ENCODE assay signal across 14 cellular contexts in genomic region chr11:96329419-96329818, GRCh38. TPM values are rescaled to one million over a fixed set of nuclear protein-coding genes. Genes with fewer than 3 reads are reported as not detected.
DNase-seq lines count a peak whose midpoint lies in the region; ATAC-seq and TF ChIP-seq lines count a peak whose summit lies in the region.
"Had no signal": no experiment of that assay in that cellular context is flagged by ENCODE, and none has a peak within 500 bp of the region (broad histone marks: within the 10 kb centered on the region; RNA-seq: fewer than 3 reads in every experiment).

No MANE protein-coding gene starts in this region.

- peak overlapping the region; percentile 83; the same call in 1 of the 2 replicates for H3K27ac ChIP-seq in IMR-90 (ENCODE audit: insufficient read depth, low read length)
- no peak overlapping the region for H3K27ac ChIP-seq in naive thymus-derived CD4-positive, alpha-beta T cell (ENCODE audit: low read depth, low read length)

- no peaks in the 10 kb centered on the region for H3K27me3 ChIP-seq in IMR-90 (ENCODE audit: control insufficient read depth, insufficient read depth, low read length)
- no peaks in the 10 kb centered on the region for H3K27me3 ChIP-seq in naive thymus-derived CD4-positive, alpha-beta T cell (ENCODE audit: control insufficient read depth in 2 of 2, insufficient read depth in 2 of 2, low read length in 2 of 2)
- H3K27me3 ChIP-seq: spleen had no signal

- no TSS peak for BruUV-seq in IMR-90 (replicated peaks; lab: Mats Ljungman, UMichigan)

- peak overlapping the region; percentile 20 for H3K4me3 Mint-ChIP-seq in activated T-helper 2 cell treated with anti-CD3 and anti-CD28 coated beads, Interferon-gamma antibody, Interleukin-2, Interleukin-4, amounts not matched to agents 10 μg/mL and 5 μg/mL and 100 μg/mL, durations not matched to agents 14 hours and 24 hours and 36 hours (ENCODE audit: low read depth)
- H3K4me3 Mint-ChIP-seq in naive thymus-derived CD4-positive, alpha-beta T cell, result peak overlapping the region in 6 of 10 donors; percentile 7 to 96 (median 46)
- H3K4me3 Mint-ChIP-seq: CD14-positive monocyte, H9, neural crest cell had no signal

- peak overlapping the region in 1 of 2 experiments; percentile 68; a peak in 2 of 4 replicates for H4K8ac ChIP-seq in IMR-90 (ENCODE audit: low read depth in 2 of 2, low read length in 2 of 2)

- H3K4me1 Mint-ChIP-seq in activated T-helper 2 cell treated with anti-CD3 and anti-CD28 coated beads, Interferon-gamma antibody, Interleukin-2, Interleukin-4, amounts not matched to agents 10 μg/mL and 5 μg/mL and 100 μg/mL, durations not matched to agents 14 hours and 24 hours and 36 hours (ENCODE audit: low read depth), result peaks cover 44% of the 10 kb centered on the region
- H3K4me1 Mint-ChIP-seq in naive thymus-derived CD4-positive, alpha-beta T cell, result peaks cover 63 to 99% (median 84%) of the 10 kb centered on the region in 7 donors

- H2AK9ac ChIP-seq in IMR-90 (replicated peaks; ENCODE audit: low read depth, low read length, poor library complexity), result no peak overlapping the region

- peak overlapping the region; percentile 73 for H3K27ac Mint-ChIP-seq in activated T-helper 2 cell treated with anti-CD3 and anti-CD28 coated beads, Interferon-gamma antibody, Interleukin-2, Interleukin-4, amounts not matched to agents 10 μg/mL and 5 μg/mL and 100 μg/mL, durations not matched to agents 14 hours and 24 hours and 36 hours
- peak overlapping the region; percentile 41 to 88 (median 58) for H3K27ac Mint-ChIP-seq in naive thymus-derived CD4-positive, alpha-beta T cell
- H3K27ac Mint-ChIP-seq: CD14-positive monocyte, H9 had no signal

- peak overlapping the region; percentile 67; the same call in 1 of the 2 replicates for H3K23ac ChIP-seq in IMR-90 (ENCODE audit: low read depth, low read length)

- H4K91ac ChIP-seq in IMR-90 (ENCODE audit: insufficient read depth, low read depth, low read length), result 0 out of 2 replicates have a peak overlapping the region, but pooled peaks have one; percentile 33

- peak overlapping the region; percentile 82 for H3K4ac ChIP-seq in IMR-90 (ENCODE audit: low read depth, low read length)

- H2BK120ac ChIP-seq in IMR-90 (ENCODE audit: low read depth, low read length), result peak overlapping the region; percentile 71

- ATAC-seq in IMR-90 (ENCODE audit: low read depth) (no peak; the same call in 1 of the 2 replicates), HG03354 (IDR thresholded peaks at IDR 0.05; ENCODE audit: poor library complexity, severe bottlenecking, unreplicated experiment) (no peak), left cardiac atrium (no peak)
- ATAC-seq in naive thymus-derived CD4-positive, alpha-beta T cell, result no peak

- no peak for TF ChIP-seq POLR2A in IMR-90 (IDR thresholded peaks at IDR 0.05; ENCODE audit: low read depth, low read length)

- peak overlapping the region; percentile 89 for H3K18ac ChIP-seq in IMR-90 (ENCODE audit: low read depth, low read length)

- intact Hi-C loops in IMR-90 (cut with micrococcal nuclease), result no loop called here
- intact Hi-C loops in activated T-helper 2 cell treated with anti-CD3 and anti-CD28 coated beads, Interferon-gamma antibody, Interleukin-2, Interleukin-4, amounts not matched to agents 10 μg/mL and 5 μg/mL and 100 μg/mL, durations not matched to agents 14 hours and 24 hours and 36 hours (cut with micrococcal nuclease), result loop anchor here (1.0 kb wide), 2 partner anchors 9 to 36 kb away; no protein-coding TSS in a partner anchor
- intact Hi-C loops in naive thymus-derived CD4-positive, alpha-beta T cell (cut with micrococcal nuclease), result no loop called here
- intact Hi-C loops in left cardiac atrium (cut with DNase I), result no loop called here

- H3K79me1 ChIP-seq in IMR-90 (ENCODE audit: low read depth in 1 of 2, low read length in 2 of 2), result peaks cover 24 to 71% of the 10 kb centered on the region in 2 experiments; a peak in 3 of 4 replicates

- H2BK5ac ChIP-seq in IMR-90 (ENCODE audit: low read depth, low read length, poor library complexity, severe bottlenecking), result peak overlapping the region; percentile 85

- H3K27me3 Mint-ChIP-seq in activated T-helper 2 cell treated with anti-CD3 and anti-CD28 coated beads, Interferon-gamma antibody, Interleukin-2, Interleukin-4, amounts not matched to agents 10 μg/mL and 5 μg/mL and 100 μg/mL, durations not matched to agents 14 hours and 24 hours and 36 hours (ENCODE audit: low read depth), result no peaks in the 10 kb centered on the region
- H3K27me3 Mint-ChIP-seq in naive thymus-derived CD4-positive, alpha-beta T cell, result no peaks in the 10 kb centered on the region

- H3K9ac ChIP-seq in IMR-90 (ENCODE audit: low read depth, low read length), result no peak overlapping the region

- dilution Hi-C loops in IMR-90 (cut with HindIII; ENCODE audit: low sequenced_read_pairs, unreplicated experiment), result no loop called here

- no peaks in the 10 kb centered on the region; the same call in 1 of the 2 replicates for H3K36me3 ChIP-seq in IMR-90 (ENCODE audit: control insufficient read depth, insufficient read depth, low read length)
- H3K36me3 ChIP-seq in naive thymus-derived CD4-positive, alpha-beta T cell (ENCODE audit: control insufficient read depth in 2 of 3, insufficient read depth in 3 of 3, low read length in 3 of 3), result no peaks in the 10 kb centered on the region

- no peak for TF ChIP-seq RAD21 in IMR-90 (IDR thresholded peaks at IDR 0.05; ENCODE audit: low read length)

- DNase-seq in ACHN, result peak; percentile 16
- DNase-seq in IMR-90, result no peak
- DNase-seq in activated T-helper 2 cell treated with anti-CD3 and anti-CD28 coated beads, Interferon-gamma antibody, Interleukin-2, Interleukin-4, amounts not matched to agents 10 μg/mL and 5 μg/mL and 100 μg/mL, durations not matched to agents 14 hours and 24 hours and 36 hours (ENCODE audit: low spot score), result no peak
- no peak for DNase-seq in naive thymus-derived CD4-positive, alpha-beta T cell
- no peak for DNase-seq in activated effector memory CD4-positive, alpha-beta T cell treated with Interleukin-2 at 50 U/mL for 16 hours
- no peak for DNase-seq in HuH-7.5 (ENCODE audit: low spot score)
- DNase-seq in left cardiac atrium, result no peak
- DNase-seq: H9, NCI-H1436 treated with DMSO at 0.1 percent for 48 hours, NCI-H526 treated with DMSO at 0.1 percent for 48 hours, spleen had no signal

- H3K9me3 ChIP-seq in IMR-90 (ENCODE audit: control insufficient read depth, insufficient read depth, low read length), result no peaks in the 10 kb centered on the region
- H3K9me3 ChIP-seq in naive thymus-derived CD4-positive, alpha-beta T cell (ENCODE audit: control insufficient read depth in 2 of 3, low read length in 3 of 3), result no peaks in the 10 kb centered on the region
- H3K9me3 ChIP-seq: spleen had no signal

- H3K14ac ChIP-seq in IMR-90 (replicated peaks; ENCODE audit: low read depth, low read length), result peak overlapping the region; percentile 79

- H3K56ac ChIP-seq in IMR-90 (ENCODE audit: extremely low read depth, insufficient read depth, low read length), result 0 out of 2 replicates have a peak overlapping the region, but pooled peaks have one; percentile 29

- no peaks in the 10 kb centered on the region for H4K20me1 ChIP-seq in IMR-90 (ENCODE audit: insufficient read depth, low read length)

- peaks cover 42% of the 10 kb centered on the region for H3K4me1 ChIP-seq in IMR-90 (ENCODE audit: control insufficient read depth, insufficient read depth, low read length)
- H3K4me1 ChIP-seq in naive thymus-derived CD4-positive, alpha-beta T cell (ENCODE audit: control insufficient read depth in 2 of 2, insufficient read depth in 2 of 2, low read length in 2 of 2), result peaks cover 0 to 68% of the 10 kb centered on the region in 2 donors

- peaks cover 18% of the 10 kb centered on the region for H3K9me1 ChIP-seq in IMR-90 (ENCODE audit: insufficient read depth, low read length)

- H3K36me3 Mint-ChIP-seq in activated T-helper 2 cell treated with anti-CD3 and anti-CD28 coated beads, Interferon-gamma antibody, Interleukin-2, Interleukin-4, amounts not matched to agents 10 μg/mL and 5 μg/mL and 100 μg/mL, durations not matched to agents 14 hours and 24 hours and 36 hours (ENCODE audit: low read depth), result peaks cover 49% of the 10 kb centered on the region
- H3K36me3 Mint-ChIP-seq in naive thymus-derived CD4-positive, alpha-beta T cell, result peaks cover 0 to 57% (median 36%) of the 10 kb centered on the region in 5 donors

- no CpG with 5 or more reads among the region's 1 CpG for whole genome bisulfite sequencing in IMR-90 (ENCODE audit: extremely low coverage in 2 of 2, insufficient read length in 1 of 2), 2 experiments

- 0 out of 2 replicates have a peak overlapping the region, but pooled peaks have one; percentile 36 for H2AK5ac ChIP-seq in IMR-90 (ENCODE audit: low read depth, low read length)

- H2AFZ ChIP-seq in IMR-90 (replicated peaks; ENCODE audit: low read length, poor library complexity), result no peak overlapping the region

- POLR2A ChIA-PET in IMR-90 (lab: Charles Lee; ENCODE audit: unreplicated experiment), result no interaction called here
- POLR2A ChIA-PET in naive thymus-derived CD4-positive, alpha-beta T cell (lab: Charles Lee), result interaction anchor here (1.0 kb wide), 2 partner anchors 13 to 22 kb away, joined by 3 read pairs; partner anchors contain the start of gene MAML2

- in situ Hi-C loops in ACHN (cut with HindIII; ENCODE audit: low pct_ligation_motif_present, low pct_unique_long_range_greater_than_20kb, low sequenced_read_pairs) (no loop called here), IMR-90 (cut with MboI; ENCODE audit: low sequenced_read_pairs) (no loop called here)

- H2BK15ac ChIP-seq in IMR-90 (ENCODE audit: low read depth, low read length), result 0 out of 3 replicates have a peak overlapping the region, but pooled peaks have one; percentile 24

- no peak for TF ChIP-seq CTCF in IMR-90 (conservative IDR thresholded peaks at IDR 0.05; ENCODE audit: low read depth, low read length)

- H3K4me3 ChIP-seq in IMR-90 (ENCODE audit: insufficient read depth, low read depth, low read length), result no peak overlapping the region
- H3K4me3 ChIP-seq in naive thymus-derived CD4-positive, alpha-beta T cell (ENCODE audit: low read length), result no peak overlapping the region
- H3K4me3 ChIP-seq: spleen had no signal

- CTCF ChIA-PET in IMR-90 (lab: Yijun Ruan, JAX), result no interaction called here
- CTCF ChIA-PET in naive thymus-derived CD4-positive, alpha-beta T cell (lab: Charles Lee), result no interaction called here

- no peaks in the 10 kb centered on the region for H3K9me3 Mint-ChIP-seq in activated T-helper 2 cell treated with anti-CD3 and anti-CD28 coated beads, Interferon-gamma antibody, Interleukin-2, Interleukin-4, amounts not matched to agents 10 μg/mL and 5 μg/mL and 100 μg/mL, durations not matched to agents 14 hours and 24 hours and 36 hours
- H3K9me3 Mint-ChIP-seq in naive thymus-derived CD4-positive, alpha-beta T cell, result no peaks in the 10 kb centered on the region
- H3K9me3 Mint-ChIP-seq: CD14-positive monocyte, H9, neural crest cell had no signal

- H3K4me2 ChIP-seq in IMR-90 (ENCODE audit: low read depth, low read length), result peak overlapping the region; percentile 73

- H2BK20ac ChIP-seq in IMR-90 (ENCODE audit: low read depth, low read length), result peak overlapping the region; percentile 63; the same call in 1 of the 2 replicates

- no peak overlapping the region for H4K5ac ChIP-seq in IMR-90 (ENCODE audit: low read depth, low read length)

RNA-seq across cellular contexts. Expression of gene MAML2, which starts 13.6 kb away (rescaled TPM):
- total RNA-seq in IMR-90 (2012; rRNA removed) (18.1 and 19.5 TPM in 2 replicates), left cardiac atrium (1 to 10 TPM; 6.8 to 9.3 TPM)
- polyA plus RNA-seq in IMR-90 (2012; rRNA removed), result 15.0 and 18.6 TPM in 2 replicates
- polyA plus RNA-seq in IMR-90 (2012; cell fraction: cytosol; rRNA removed), result 3.8 and 11.0 TPM in 2 replicates
- polyA plus RNA-seq in IMR-90 (2012; cell fraction: nucleus; rRNA removed; ENCODE audit: low replicate concordance), result 9.7 and 20.0 TPM in 2 replicates
- total RNA-seq in activated T-helper 2 cell treated with anti-CD3 and anti-CD28 coated beads, Interferon-gamma antibody, Interleukin-2, Interleukin-4, amounts not matched to agents 10 μg/mL and 5 μg/mL and 100 μg/mL, durations not matched to agents 14 hours and 24 hours and 36 hours, result 10.5 and 11.8 TPM in 2 replicates
- 10 to 100 TPM; 15.6 to 81.3 (median 68.2) TPM for total RNA-seq in naive thymus-derived CD4-positive, alpha-beta T cell
- polyA plus RNA-seq in naive thymus-derived CD4-positive, alpha-beta T cell, result 10 to 100 TPM; 12.6 to 38.6 TPM
